In genomic region chr7:1457949-1458675, GRCh38 we compare ENCODE assay signal across 8 cellular contexts. TPM values are rescaled to one million over a fixed set of nuclear protein-coding genes. Genes with fewer than 3 reads are reported as not detected.
DNase-seq lines count a peak whose midpoint lies in the region; ATAC-seq, FAIRE-seq and TF ChIP-seq lines count a peak whose summit lies in the region.

No MANE protein-coding gene starts in this region.

- peaks cover 59% of the 10 kb centered on the region for H3K79me2 ChIP-seq in astrocyte (ENCODE audit: insufficient read depth, low read length)

- H3K4me1 Mint-ChIP-seq in astrocyte (ENCODE audit: low read depth, unreplicated experiment) = peaks cover 7% of the 10 kb centered on the region

- no peak overlapping the region for H2AFZ ChIP-seq in astrocyte (ENCODE audit: low read depth, low read length)

- no peak for ATAC-seq in heart right ventricle
- no peak for ATAC-seq in Right ventricle myocardium inferior
- ATAC-seq in HG02970 (IDR thresholded peaks at IDR 0.05; ENCODE audit: low FRiP score, unreplicated experiment) = no peak

- H3K36me3 Mint-ChIP-seq in astrocyte (ENCODE audit: low read depth, unreplicated experiment) = peaks cover 2% of the 10 kb centered on the region

- peak overlapping the region; percentile 100 for H3K4me2 ChIP-seq in astrocyte (ENCODE audit: low read length)

- H3K27ac Mint-ChIP-seq in astrocyte (ENCODE audit: unreplicated experiment) = peak overlapping the region; percentile 58

- no peaks in the 10 kb centered on the region for H3K27me3 ChIP-seq in heart right ventricle
- no peaks in the 10 kb centered on the region for H3K27me3 ChIP-seq in astrocyte (ENCODE audit: insufficient read depth, low read length)

- H3K9ac ChIP-seq in astrocyte (ENCODE audit: low read length) = peak overlapping the region; percentile 97

- H3K9me3 Mint-ChIP-seq in astrocyte (ENCODE audit: unreplicated experiment) = no peaks in the 10 kb centered on the region

- DNase-seq in heart right ventricle = no peak
- no peak for DNase-seq in Right ventricle myocardium inferior (ENCODE audit: missing footprints)
- no peak for DNase-seq in astrocyte (ENCODE audit: low read depth)
- no peak for DNase-seq in lower leg skin (ENCODE audit: low spot score in 2 of 2)
- DNase-seq in urothelium cell line (ENCODE audit: low spot score) = peak; percentile 57
- no peak for DNase-seq in DMS153 treated with DMSO at 0.1 percent for 48 hours (lab: John Stamatoyannopoulos, UW; ENCODE audit: unreplicated experiment)
- no peak for DNase-seq in DMS79 treated with DMSO at 0.1 percent for 48 hours (lab: John Stamatoyannopoulos, UW)

- H4K20me1 ChIP-seq in astrocyte (ENCODE audit: insufficient read depth, low read length) = peaks cover 52% of the 10 kb centered on the region

- H3K27ac ChIP-seq in heart right ventricle (peak overlapping the region in 9 of 10 donors; percentile 70 to 92 (median 84)), astrocyte (ENCODE audit: low read depth, low read length) (peak overlapping the region; percentile 95)

- WGBS in heart right ventricle, 2 donors = 53 to 60% methylated on average over 23 of the region's 23 CpGs
- WGBS in lower leg skin, 2 donors = 22 to 36% methylated on average over 10 to 21 of the region's 23 CpGs

- H3K4me1 ChIP-seq in heart right ventricle (peaks cover 28 to 84% (median 73%) of the 10 kb centered on the region in 9 donors), astrocyte (ENCODE audit: insufficient read depth, low read length) (peaks cover 44% of the 10 kb centered on the region)

- no peak for TF ChIP-seq POLR2A in lower leg skin (IDR thresholded peaks at IDR 0.05)

- intact Hi-C loops in heart right ventricle (cut with DNase I) (no loop called here), Right ventricle myocardium inferior (cut with DNase I) (loop anchor here (10.0 kb wide), 1 partner anchor 403 kb away; no protein-coding TSS in a partner anchor), lower leg skin (cut with DNase I; ENCODE audit: low total_unique reads) (no loop called here)

- H3K27me3 Mint-ChIP-seq in astrocyte (ENCODE audit: low read depth, unreplicated experiment) = no peaks in the 10 kb centered on the region

- TF ChIP-seq CTCF in heart right ventricle (IDR thresholded peaks at IDR 0.05) (no peak), astrocyte (IDR thresholded peaks at IDR 0.05; ENCODE audit: insufficient read depth, low read depth, low read length) (no peak), lower leg skin (IDR thresholded peaks at IDR 0.05) (no peak)

- FAIRE-seq in astrocyte (lab: Jason Lieb, UNC) = no peak
- FAIRE-seq in urothelium cell line (lab: Jason Lieb, UNC) = peak; percentile 67

- H3K4me3 Mint-ChIP-seq in astrocyte (ENCODE audit: unreplicated experiment) = peak overlapping the region; percentile 84

- no peaks in the 10 kb centered on the region for H3K36me3 ChIP-seq in heart right ventricle
- H3K36me3 ChIP-seq in astrocyte (ENCODE audit: insufficient read depth, low read length) = no peaks in the 10 kb centered on the region

- H3K4me3 ChIP-seq in heart right ventricle (peak overlapping the region; percentile 68 to 95 (median 82)), astrocyte (ENCODE audit: insufficient read depth, low read depth, low read length) (peak overlapping the region; percentile 84), lower leg skin (ENCODE audit: low read depth, poor library complexity, severe bottlenecking) (peak overlapping the region; percentile 57)

- H3K9me3 ChIP-seq in heart right ventricle (no peaks in the 10 kb centered on the region), astrocyte (ENCODE audit: insufficient read depth, low read depth, low read length) (no peaks in the 10 kb centered on the region)

RNA-seq across cellular contexts. Expression of gene MICALL2, which starts 1.2 kb away (rescaled TPM):
- total RNA-seq in heart right ventricle (10 to 100 TPM in 2 of 10 donors, 1 to 10 TPM in 8; 4.6 to 14.9 (median 7.5) TPM), Right ventricle myocardium inferior (9.0 TPM), astrocyte (41.5 and 43.4 TPM in 2 replicates), lower leg skin (10 to 100 TPM; 10.4 to 17.0 (median 14.0) TPM)
- 10 to 100 TPM; 18.9 to 38.3 TPM for polyA plus RNA-seq in heart right ventricle

RNA-seq across cellular contexts. Expression of gene INTS1, which starts 46.1 kb away (rescaled TPM):
- total RNA-seq in heart right ventricle (10 to 100 TPM; 41.5 to 59.4 (median 45.4) TPM), Right ventricle myocardium inferior (25.8 TPM), astrocyte (81.4 and 81.9 TPM in 2 replicates), lower leg skin (10 to 100 TPM; 45.9 to 70.6 (median 60.3) TPM)
- polyA plus RNA-seq in heart right ventricle = 10 to 100 TPM; 42.4 to 58.0 TPM
